2 cellular contexts compared by ENCODE assay signal in the genomic region with DNA sequence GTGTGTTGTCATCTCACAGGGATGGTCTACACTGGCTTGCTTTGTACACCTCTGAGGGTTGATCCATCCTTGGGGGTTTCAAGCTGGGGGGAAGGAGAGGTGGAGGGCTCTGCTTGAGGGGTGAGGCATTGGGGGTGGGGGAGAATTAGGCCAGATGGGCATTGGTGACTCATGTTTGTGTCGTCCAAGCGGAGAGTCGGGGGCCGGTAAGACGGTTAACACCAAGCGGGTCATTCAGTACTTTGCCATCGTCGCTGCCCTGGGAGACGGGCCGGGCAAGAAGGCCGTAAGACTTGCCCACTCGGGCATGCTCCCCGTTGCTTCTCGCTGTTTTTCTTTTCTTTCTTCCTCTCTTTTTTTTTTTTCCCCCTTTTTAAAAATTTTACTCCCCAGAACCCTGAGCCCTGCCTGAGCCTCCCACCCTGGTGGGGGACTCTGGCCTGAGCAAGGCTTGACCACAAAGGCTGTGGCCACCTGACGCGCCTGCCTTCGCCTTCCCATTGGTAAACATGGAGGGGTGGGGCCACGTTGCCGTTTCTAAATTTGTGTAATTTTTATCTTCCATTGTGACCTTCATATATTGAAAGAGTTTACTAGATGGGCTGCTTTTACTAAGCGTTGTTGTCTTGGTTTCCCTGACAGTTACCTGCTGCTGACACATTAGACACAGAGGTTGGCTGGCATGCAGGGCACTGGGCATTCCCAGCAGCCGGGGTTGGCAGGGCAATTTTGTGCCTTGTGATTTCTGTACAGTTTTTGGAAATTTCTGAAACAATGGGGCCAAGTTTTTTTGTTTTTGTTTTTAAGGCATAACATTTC.
A peak's percentile ranks its signal among the peaks of the same experiment; 100 is the strongest.
TF ChIP-seq lines count a peak whose summit lies in the region.

No MANE protein-coding gene starts in this region.

TF ChIP-seq in K562, 482 proteins besides CTCF, POLR2A, EP300 and RAD21:
- TF ChIP-seq, protein P1, sequence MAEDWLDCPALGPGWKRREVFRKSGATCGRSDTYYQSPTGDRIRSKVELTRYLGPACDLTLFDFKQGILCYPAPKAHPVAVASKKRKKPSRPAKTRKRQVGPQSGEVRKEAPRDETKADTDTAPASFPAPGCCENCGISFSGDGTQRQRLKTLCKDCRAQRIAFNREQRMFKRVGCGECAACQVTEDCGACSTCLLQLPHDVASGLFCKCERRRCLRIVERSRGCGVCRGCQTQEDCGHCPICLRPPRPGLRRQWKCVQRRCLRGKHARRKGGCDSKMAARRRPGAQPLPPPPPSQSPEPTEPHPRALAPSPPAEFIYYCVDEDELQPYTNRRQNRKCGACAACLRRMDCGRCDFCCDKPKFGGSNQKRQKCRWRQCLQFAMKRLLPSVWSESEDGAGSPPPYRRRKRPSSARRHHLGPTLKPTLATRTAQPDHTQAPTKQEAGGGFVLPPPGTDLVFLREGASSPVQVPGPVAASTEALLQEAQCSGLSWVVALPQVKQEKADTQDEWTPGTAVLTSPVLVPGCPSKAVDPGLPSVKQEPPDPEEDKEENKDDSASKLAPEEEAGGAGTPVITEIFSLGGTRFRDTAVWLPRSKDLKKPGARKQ (CRISPR knock-in tag; IDR thresholded peaks at IDR 0.05) = no peak
- TF ChIP-seq KLF6 (CRISPR knock-in tag; IDR thresholded peaks at IDR 0.05; ENCODE audit: borderline replicate concordance) (no peak), PURB (CRISPR knock-in tag; IDR thresholded peaks at IDR 0.05; ENCODE audit: low read depth) (no peak), POLR2G (IDR thresholded peaks at IDR 0.05; ENCODE audit: low read depth, low read length) (peak; percentile 26; the same call in 1 of the 2 replicates), JUNB (CRISPR knock-in tag; conservative IDR thresholded peaks at IDR 0.05) (no peak)

TF ChIP-seq in HepG2, 621 proteins besides CTCF, POLR2A, EP300 and RAD21:
- TF ChIP-seq SP2 (CRISPR knock-in tag; IDR thresholded peaks at IDR 0.05) (no peak), KDM5B (CRISPR knock-in tag; IDR thresholded peaks at IDR 0.05; ENCODE audit: borderline replicate concordance) (0 out of 2 replicates have a peak, but pooled peaks have one; percentile 21)
TF ChIP-seq in HepG2: peak in this region for 1.
